Comparison of ENCODE assay signal across 17 cellular contexts in genomic region chr15:78104566-78105500, GRCh38. TPM values are rescaled to one million over a fixed set of nuclear protein-coding genes. Genes with fewer than 3 reads are reported as not detected.
DNase-seq lines count a peak whose midpoint lies in the region; ATAC-seq and TF ChIP-seq lines count a peak whose summit lies in the region.
"Had no signal": no experiment of that assay in that cellular context is flagged by ENCODE, and none has a peak within 500 bp of the region (broad histone marks: within the 10 kb centered on the region; RNA-seq: fewer than 3 reads in every experiment).

No MANE protein-coding gene starts in this region.

- no peaks in the 10 kb centered on the region for H3K27me3 Mint-ChIP-seq in CD8-positive, alpha-beta T cell (ENCODE audit: low read depth)
- H3K27me3 Mint-ChIP-seq in activated naive CD8-positive, alpha-beta T cell treated with anti-CD3 and anti-CD28 coated beads for 36 hours, result no peaks in the 10 kb centered on the region
- H3K27me3 Mint-ChIP-seq in nephron progenitor cell (ENCODE audit: low read depth, poor library complexity), result no peaks in the 10 kb centered on the region

- TF ChIP-seq CTCF in CD8-positive, alpha-beta T cell (IDR thresholded peaks at IDR 0.05), result no peak
- no peak for TF ChIP-seq CTCF in nephron progenitor cell (IDR thresholded peaks at IDR 0.05)

- intact Hi-C loops in CD8-positive, alpha-beta T cell (cut with DNase I, micrococcal nuclease), result loop anchor here (2.0 kb wide), 2 partner anchors 28 to 60 kb away; partner anchors contain the start of gene TBC1D2B (in 1 of the 2)

- H3K36me3 Mint-ChIP-seq in CD8-positive, alpha-beta T cell, result no peaks in the 10 kb centered on the region
- H3K36me3 Mint-ChIP-seq in activated naive CD8-positive, alpha-beta T cell treated with anti-CD3 and anti-CD28 coated beads for 36 hours, result no peaks in the 10 kb centered on the region
- H3K36me3 Mint-ChIP-seq in nephron progenitor cell (ENCODE audit: low read depth), result peaks cover 6% of the 10 kb centered on the region

- H3K27me3 ChIP-seq in CD8-positive, alpha-beta T cell (ENCODE audit: insufficient read depth, low read length), result no peaks in the 10 kb centered on the region
- H3K27me3 ChIP-seq: body of pancreas, esophagus squamous epithelium had no signal

- ATAC-seq in CD8-positive, alpha-beta T cell, result no peak
- no peak for ATAC-seq in GM18867 (IDR thresholded peaks at IDR 0.05; ENCODE audit: unreplicated experiment)
- no peak for ATAC-seq in HG03108 (IDR thresholded peaks at IDR 0.05; ENCODE audit: unreplicated experiment)
- ATAC-seq: body of pancreas, Panc1, sciatic nerve, WTC11 had no signal

- POLR2A ChIA-PET in CD8-positive, alpha-beta T cell (lab: Charles Lee), result interaction anchor here (0.6 kb wide), 1 partner anchor 9 kb away, joined by 4 read pairs; no protein-coding TSS in a partner anchor

- no peaks in the 10 kb centered on the region for H3K9me3 ChIP-seq in CD8-positive, alpha-beta T cell (ENCODE audit: low read length)
- no peaks in the 10 kb centered on the region for H3K9me3 ChIP-seq in KOPT-K1 (ENCODE audit: insufficient read depth, low read length, poor library complexity, severe bottlenecking)
- H3K9me3 ChIP-seq: body of pancreas, esophagus squamous epithelium had no signal

- CTCF ChIA-PET in CD8-positive, alpha-beta T cell (lab: Charles Lee), result interaction anchor here (1.0 to 20.1 kb wide), 11 partner anchors 8 to 148 kb away, joined by 3 to 333 read pairs (median 6); no protein-coding TSS in a partner anchor

- no peak overlapping the region for H3K4me3 ChIP-seq in CD8-positive, alpha-beta T cell (ENCODE audit: low read depth, low read length)
- H3K4me3 ChIP-seq: body of pancreas, esophagus squamous epithelium had no signal

- H3K27ac ChIP-seq in CD8-positive, alpha-beta T cell (ENCODE audit: low read depth, low read length), result no peak overlapping the region
- H3K27ac ChIP-seq in KOPT-K1 (ENCODE audit: low read depth, low read length, poor library complexity, severe bottlenecking), result peak overlapping the region; percentile 89
- H3K27ac ChIP-seq: body of pancreas, esophagus squamous epithelium had no signal

- DNase-seq in CD8-positive, alpha-beta T cell, result no peak
- DNase-seq in activated naive CD8-positive, alpha-beta T cell treated with anti-CD3 and anti-CD28 coated beads for 36 hours, result no peak
- DNase-seq in nephron progenitor cell (no peak), NCI-H226 (no peak)
- DNase-seq: esophagus squamous epithelium, GOT3, kidney, NCI-H2029, NCI-H526 had no signal

- no peaks in the 10 kb centered on the region for H3K36me3 ChIP-seq in CD8-positive, alpha-beta T cell (ENCODE audit: insufficient read depth, low read length)
- H3K36me3 ChIP-seq in KOPT-K1 (ENCODE audit: insufficient read depth, low read length), result no peaks in the 10 kb centered on the region
- H3K36me3 ChIP-seq: esophagus squamous epithelium had no signal

- peaks cover 51% of the 10 kb centered on the region for H3K4me1 ChIP-seq in CD8-positive, alpha-beta T cell (ENCODE audit: insufficient read depth, low read length)

- peaks cover 46% of the 10 kb centered on the region for H3K4me1 Mint-ChIP-seq in CD8-positive, alpha-beta T cell (ENCODE audit: low read depth)
- peaks cover 45% of the 10 kb centered on the region for H3K4me1 Mint-ChIP-seq in activated naive CD8-positive, alpha-beta T cell treated with anti-CD3 and anti-CD28 coated beads for 36 hours
- peaks cover 27% of the 10 kb centered on the region for H3K4me1 Mint-ChIP-seq in nephron progenitor cell

- H3K4me3 Mint-ChIP-seq in CD8-positive, alpha-beta T cell, result peak overlapping the region; percentile 48
- no peak overlapping the region for H3K4me3 Mint-ChIP-seq in activated naive CD8-positive, alpha-beta T cell treated with anti-CD3 and anti-CD28 coated beads for 36 hours
- peak overlapping the region; percentile 26 for H3K4me3 Mint-ChIP-seq in nephron progenitor cell
- H3K4me3 Mint-ChIP-seq: WTC11 had no signal

- peak overlapping the region; percentile 84 for H3K27ac Mint-ChIP-seq in CD8-positive, alpha-beta T cell
- peak overlapping the region; percentile 83 for H3K27ac Mint-ChIP-seq in activated naive CD8-positive, alpha-beta T cell treated with anti-CD3 and anti-CD28 coated beads for 36 hours
- peak overlapping the region; percentile 54 for H3K27ac Mint-ChIP-seq in nephron progenitor cell
- H3K27ac Mint-ChIP-seq: WTC11 had no signal

- H3K9me3 Mint-ChIP-seq in CD8-positive, alpha-beta T cell, result no peaks in the 10 kb centered on the region
- no peaks in the 10 kb centered on the region for H3K9me3 Mint-ChIP-seq in activated naive CD8-positive, alpha-beta T cell treated with anti-CD3 and anti-CD28 coated beads for 36 hours
- no peaks in the 10 kb centered on the region for H3K9me3 Mint-ChIP-seq in nephron progenitor cell
- H3K9me3 Mint-ChIP-seq: WTC11 had no signal

RNA-seq across cellular contexts. Expression of gene SH2D7, which starts 12.5 kb away (rescaled TPM):
- total RNA-seq in CD8-positive, alpha-beta T cell, result not detected
- total RNA-seq in activated naive CD8-positive, alpha-beta T cell treated with anti-CD3 and anti-CD28 coated beads for 36 hours, result not detected
- total RNA-seq: body of pancreas, esophagus squamous epithelium, kidney, osteoblast, sciatic nerve, WTC11 had no signal

RNA-seq across cellular contexts. Expression of gene CIB2, which starts 26.4 kb away (rescaled TPM):
- 1 to 10 TPM; 1.2 to 1.9 TPM for total RNA-seq in CD8-positive, alpha-beta T cell
- 1 to 10 TPM; 1.8 to 1.9 TPM for total RNA-seq in activated naive CD8-positive, alpha-beta T cell treated with anti-CD3 and anti-CD28 coated beads for 36 hours

RNA-seq across cellular contexts. Expression of gene TBC1D2B, which starts 27.3 kb away (rescaled TPM):
- total RNA-seq in CD8-positive, alpha-beta T cell, result 100 to 1,000 TPM in 1 of 2 experiments, 10 to 100 TPM in 1; 88.7 to 101 TPM
- total RNA-seq in activated naive CD8-positive, alpha-beta T cell treated with anti-CD3 and anti-CD28 coated beads for 36 hours, result 10 to 100 TPM; 39.4 to 44.1 TPM

RNA-seq across cellular contexts. Expression of gene IDH3A, which starts 44.3 kb away (rescaled TPM):
- 10 to 100 TPM; 54.4 to 61.0 TPM for total RNA-seq in CD8-positive, alpha-beta T cell
- 100 to 1,000 TPM; 149 to 150 TPM for total RNA-seq in activated naive CD8-positive, alpha-beta T cell treated with anti-CD3 and anti-CD28 coated beads for 36 hours
